In genomic region chr3:17333893-17334292, GRCh38 we compare ENCODE assay signal across 28 cellular contexts.
"Had no signal": no experiment of that assay in that cellular context is flagged by ENCODE, and none has a peak within 500 bp of the region (broad histone marks: within the 10 kb centered on the region; RNA-seq: fewer than 3 reads in every experiment).

No MANE protein-coding gene starts in this region.

- H3K27me3 ChIP-seq: neural progenitor cell, ovary, right lobe of liver, sigmoid colon, stomach, tibial artery, transverse colon, upper lobe of right lung, uterus had no signal

- H3K9ac ChIP-seq: neural progenitor cell, parathyroid adenoma had no signal

- H3K36me3 ChIP-seq: neural progenitor cell, ovary, right lobe of liver, sigmoid colon, thoracic aorta, transverse colon, upper lobe of right lung, uterus had no signal

- H3K9me3 Mint-ChIP-seq: natural killer cell; nephron; neural progenitor cell; stimulated activated effector memory CD8-positive, alpha-beta T cell treated with anti-CD3 and anti-CD28 coated beads, Interleukin-12 subunit alpha, Interleukin-12 subunit beta, amount 100 ng/mL, for 72 hours; stimulated activated naive B cell treated with anti-CD40 and anti-IgM and Interleukin-4, amounts not matched to agents 10 μg/mL and 1 μg/mL and 100 μg/mL, for 72 hours; stimulated activated naive CD8-positive, alpha-beta T cell treated with anti-CD3 and anti-CD28 coated beads, Interleukin-15, Interleukin-2, amounts not matched to agents 100 ng/mL and 50 ng/mL, for 24 hours; type B pancreatic cell had no signal

- H3K9me3 ChIP-seq: ovary, psoas muscle, right lobe of liver, sigmoid colon, stomach, thoracic aorta, tibial artery, transverse colon, upper lobe of right lung, uterus had no signal

- H3K79me2 ChIP-seq: parathyroid adenoma had no signal

- FAIRE-seq: small intestine had no signal

- DNase-seq: natural killer cell; occipital lobe; ovary; posterior cingulate gyrus; psoas muscle; right cardiac atrium; right lobe of liver; sigmoid colon; small intestine; stimulated activated CD4-positive, alpha-beta T cell treated with anti-CD3 and anti-CD28 coated beads, Interleukin-15, amount 100 ng/mL, for 24 hours; stimulated activated CD4-positive, alpha-beta T cell treated with anti-CD3 and anti-CD28 coated beads, Interleukin-2, amount 100 ng/mL, for 24 hours; stimulated activated CD4-positive, alpha-beta T cell treated with anti-CD3 and anti-CD28 coated beads, Interleukin-2, amount 100 ng/mL, for 48 hours; stimulated activated CD4-positive, alpha-beta T cell treated with anti-CD3 and anti-CD28 coated beads, Interleukin-4, amount 100 ng/mL, for 24 hours; stimulated activated naive B cell treated with anti-CD40 and anti-IgM and Interleukin-4, amounts not matched to agents 10 μg/mL and 1 μg/mL and 100 μg/mL, for 72 hours; stimulated activated naive CD4-positive, alpha-beta T cell treated with Interleukin-2 at 50 U/mL for 16 hours; stomach; tibial artery; transverse colon; upper lobe of right lung; uterus had no signal

- H3K27ac Mint-ChIP-seq: natural killer cell; nephron; neural progenitor cell; progenitor cell of endocrine pancreas; stimulated activated effector memory CD8-positive, alpha-beta T cell treated with anti-CD3 and anti-CD28 coated beads, Interleukin-12 subunit alpha, Interleukin-12 subunit beta, amount 100 ng/mL, for 72 hours; stimulated activated naive B cell treated with anti-CD40 and anti-IgM and Interleukin-4, amounts not matched to agents 10 μg/mL and 1 μg/mL and 100 μg/mL, for 72 hours; stimulated activated naive CD8-positive, alpha-beta T cell treated with anti-CD3 and anti-CD28 coated beads, Interleukin-15, Interleukin-2, amounts not matched to agents 100 ng/mL and 50 ng/mL, for 24 hours; type B pancreatic cell had no signal

- H3K4me1 Mint-ChIP-seq: natural killer cell; neural progenitor cell; stimulated activated effector memory CD8-positive, alpha-beta T cell treated with anti-CD3 and anti-CD28 coated beads, Interleukin-12 subunit alpha, Interleukin-12 subunit beta, amount 100 ng/mL, for 72 hours; stimulated activated naive B cell treated with anti-CD40 and anti-IgM and Interleukin-4, amounts not matched to agents 10 μg/mL and 1 μg/mL and 100 μg/mL, for 72 hours had no signal

- H3K4me2 ChIP-seq: neural progenitor cell had no signal

- H3K27me3 Mint-ChIP-seq: progenitor cell of endocrine pancreas; stimulated activated naive B cell treated with anti-CD40 and anti-IgM and Interleukin-4, amounts not matched to agents 10 μg/mL and 1 μg/mL and 100 μg/mL, for 72 hours; stimulated activated naive CD8-positive, alpha-beta T cell treated with anti-CD3 and anti-CD28 coated beads, Interleukin-15, Interleukin-2, amounts not matched to agents 100 ng/mL and 50 ng/mL, for 24 hours; type B pancreatic cell had no signal

- H3K4me3 ChIP-seq: neural progenitor cell, ovary, psoas muscle, right lobe of liver, sigmoid colon, stomach, thoracic aorta, tibial artery, transverse colon, upper lobe of right lung, uterus had no signal

- ATAC-seq: natural killer cell; psoas muscle; right cardiac atrium; right lobe of liver; stimulated activated effector memory CD8-positive, alpha-beta T cell treated with anti-CD3 and anti-CD28 coated beads, Interleukin-12 subunit alpha, Interleukin-12 subunit beta, amount 100 ng/mL, for 72 hours; stimulated activated naive B cell treated with anti-CD40 and anti-IgM and Interleukin-4, amounts not matched to agents 10 μg/mL and 1 μg/mL and 100 μg/mL, for 72 hours; upper lobe of right lung had no signal

- H3K4me3 Mint-ChIP-seq: natural killer cell; nephron; neural progenitor cell; stimulated activated effector memory CD8-positive, alpha-beta T cell treated with anti-CD3 and anti-CD28 coated beads, Interleukin-12 subunit alpha, Interleukin-12 subunit beta, amount 100 ng/mL, for 72 hours; stimulated activated naive B cell treated with anti-CD40 and anti-IgM and Interleukin-4, amounts not matched to agents 10 μg/mL and 1 μg/mL and 100 μg/mL, for 72 hours; stimulated activated naive CD8-positive, alpha-beta T cell treated with anti-CD3 and anti-CD28 coated beads, Interleukin-15, Interleukin-2, amounts not matched to agents 100 ng/mL and 50 ng/mL, for 24 hours; type B pancreatic cell had no signal

- H3K4me1 ChIP-seq: neural progenitor cell, parathyroid adenoma, right lobe of liver, transverse colon, upper lobe of right lung, uterus had no signal

- H2AFZ ChIP-seq: neural progenitor cell, parathyroid adenoma had no signal

- H3K36me3 Mint-ChIP-seq: natural killer cell; neural progenitor cell; stimulated activated effector memory CD8-positive, alpha-beta T cell treated with anti-CD3 and anti-CD28 coated beads, Interleukin-12 subunit alpha, Interleukin-12 subunit beta, amount 100 ng/mL, for 72 hours; type B pancreatic cell had no signal

- H3K27ac ChIP-seq: neural progenitor cell, ovary, parathyroid adenoma, psoas muscle, right lobe of liver, sigmoid colon, stomach, thoracic aorta, tibial artery, transverse colon, upper lobe of right lung, uterus had no signal
